Comparison of ENCODE assay signal across 1 cellular context in genomic region chr5:103209065-103209464, GRCh38.
TF ChIP-seq lines count a peak whose summit lies in the region.

No MANE protein-coding gene starts in this region.

TF ChIP-seq in SK-N-SH treated with all-trans-retinoic acid at 6 μM for 48 hours, 23 proteins besides CTCF, POLR2A, EP300 and RAD21 (continued from another document):
- TF ChIP-seq ARNTL (CRISPR knock-in tag; IDR thresholded peaks at IDR 0.05; ENCODE audit: borderline replicate concordance, low read depth) = no peak
